17 cellular contexts compared by ENCODE assay signal in the genomic region with DNA sequence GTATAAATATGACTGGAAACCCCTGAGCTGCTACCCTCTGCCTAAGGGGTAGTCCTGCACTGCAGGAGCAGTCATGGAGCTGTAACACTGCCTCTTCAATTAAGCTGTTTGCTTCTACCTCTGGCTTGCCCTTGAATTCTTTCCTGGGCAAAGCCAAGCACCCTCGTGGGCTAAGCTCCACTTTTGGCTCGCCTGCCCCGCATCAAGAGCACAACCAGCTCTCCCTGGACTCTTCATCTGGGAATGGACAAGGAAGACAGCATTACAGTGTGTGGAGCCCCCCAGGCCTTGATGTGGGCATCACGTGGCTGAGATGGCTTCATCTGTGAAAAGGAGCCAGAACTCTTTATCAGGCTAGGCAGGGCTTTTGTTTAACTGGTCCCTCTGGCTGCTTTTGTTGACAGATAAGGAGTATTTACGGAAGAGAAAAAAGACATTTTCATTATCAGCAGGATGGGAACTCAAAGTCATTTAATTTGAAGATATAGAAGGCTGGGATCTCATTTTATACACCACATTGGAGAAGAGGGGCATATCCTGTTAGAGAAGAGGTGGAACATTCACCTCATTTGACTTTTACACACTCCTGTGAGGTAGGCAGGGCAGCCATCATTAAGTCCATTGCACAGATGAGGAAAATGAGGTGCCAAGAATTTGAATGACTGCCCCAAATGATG.
"Had no signal": no experiment of that assay in that cellular context is flagged by ENCODE, and none has a peak within 500 bp of the region (broad histone marks: within the 10 kb centered on the region; RNA-seq: fewer than 3 reads in every experiment).

No MANE protein-coding gene starts in this region.

- FAIRE-seq: colon had no signal

- DNase-seq: activated CD4-positive, alpha-beta T cell treated with anti-CD3 and anti-CD28 coated beads, Interleukin-2, amount 50 U/mL, for 48 hours; activated CD4-positive, CD25-positive, alpha-beta regulatory T cell treated with anti-CD3 and anti-CD28 coated beads, Interleukin-2, amount 50 U/mL, for 72 hours; activated CD8-positive, alpha-beta memory T cell treated with anti-CD3 and anti-CD28 coated beads, Interleukin-2, amount 10 ng/mL, durations not matched to agents 7 days and 5 days; activated effector memory CD4-positive, alpha-beta T cell treated with anti-CD3 and anti-CD28 coated beads, Interleukin-2, amount 50 U/mL, for 16 hours; activated T-cell treated with anti-CD3 and anti-CD28 coated beads, Interleukin-2, amount 50 U/mL, for 24 hours; amygdala; effector memory CD4-positive, alpha-beta T cell; left lung; mesendoderm; occipital lobe; sigmoid colon; stimulated activated naive CD4-positive, alpha-beta T cell; T-helper 2 cell had no signal

- H3K27ac ChIP-seq: prostate gland, sigmoid colon, suprapubic skin, vagina had no signal

- H3K4me3 ChIP-seq: left lung, prostate gland, sigmoid colon, suprapubic skin, vagina had no signal

- H3K27me3 ChIP-seq: left lung, sigmoid colon, suprapubic skin, vagina had no signal

- H3K9me3 ChIP-seq: left lung, prostate gland, sigmoid colon, suprapubic skin, vagina had no signal

- H3K4me1 ChIP-seq: left lung, prostate gland, suprapubic skin, vagina had no signal

- ATAC-seq: activated CD8-positive, alpha-beta memory T cell treated with anti-CD3 and anti-CD28 coated beads, Interleukin-2, amount 10 ng/mL, durations not matched to agents 7 days and 5 days; left lung had no signal

- H3K36me3 ChIP-seq: left lung, prostate gland, sigmoid colon, suprapubic skin, vagina had no signal
